12 cellular contexts compared by ENCODE assay signal in the genomic region with DNA sequence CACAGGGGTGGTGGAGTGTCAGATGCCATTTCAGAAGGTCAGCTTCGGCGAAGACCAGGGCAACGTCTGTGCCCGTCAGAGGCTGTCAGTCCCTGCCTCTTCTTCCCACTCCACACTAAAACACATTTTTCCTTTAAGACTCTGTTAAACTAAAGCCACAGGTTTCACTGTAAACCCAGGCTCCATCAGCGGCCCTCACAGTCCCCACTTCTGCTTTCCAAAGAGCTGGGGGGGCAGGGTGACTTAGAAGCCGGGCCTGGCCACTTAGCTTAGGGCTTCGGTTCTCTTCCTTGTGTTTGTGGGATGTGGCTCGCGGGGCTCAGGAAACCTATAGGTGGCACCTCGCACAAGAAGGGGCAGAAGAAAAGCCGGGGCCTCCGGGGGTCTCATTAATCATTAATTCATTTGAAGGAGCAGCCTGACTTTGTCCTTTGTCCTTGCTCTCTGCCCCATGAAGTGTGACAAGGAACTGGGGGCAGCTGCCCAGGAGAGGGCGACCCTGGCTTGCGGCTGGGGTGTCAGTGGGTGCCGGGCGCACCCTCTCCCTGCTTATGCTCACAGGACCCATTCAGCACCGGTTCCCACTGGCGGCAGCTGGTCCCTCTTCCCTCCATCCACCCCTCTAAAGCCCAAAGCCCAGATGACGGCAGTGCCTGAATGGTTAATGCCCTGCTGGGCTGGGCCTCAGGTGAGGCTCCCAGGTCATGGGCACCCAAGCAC.
DNase-seq lines count a peak whose midpoint lies in the region; ATAC-seq and TF ChIP-seq lines count a peak whose summit lies in the region.
"Had no signal": no experiment of that assay in that cellular context is flagged by ENCODE, and none has a peak within 500 bp of the region (broad histone marks: within the 10 kb centered on the region; RNA-seq: fewer than 3 reads in every experiment).

No MANE protein-coding gene starts in this region.

- ATAC-seq in HG02981 (IDR thresholded peaks at IDR 0.05; ENCODE audit: unreplicated experiment) = no peak
- ATAC-seq: naive thymus-derived CD4-positive, alpha-beta T cell had no signal

- H3K9me3 ChIP-seq in BLaER1 = no peaks in the 10 kb centered on the region

- peaks cover 68% of the 10 kb centered on the region for H3K4me1 ChIP-seq in BLaER1

- H3K9ac ChIP-seq in BLaER1 = peak overlapping the region; percentile 56

- H3K4me2 ChIP-seq in BLaER1 = peak overlapping the region; percentile 74

- H3K27ac ChIP-seq in BLaER1 (peak overlapping the region; percentile 58), HL-60 (replicated peaks) (peak overlapping the region; percentile 43)
- H3K27ac ChIP-seq: C4-2B had no signal

- no peak for TF ChIP-seq CTCF in HL-60 (IDR thresholded peaks at IDR 0.05; ENCODE audit: insufficient read depth, low read length)

- no peak overlapping the region for H3K4me3 ChIP-seq in BLaER1
- H3K4me3 ChIP-seq in HL-60 (replicated peaks; ENCODE audit: insufficient read depth, low read length) = no peak overlapping the region

- peak in 1 of 2 experiments; percentile 87 for DNase-seq in HL-60 (ENCODE audit: low read depth in 1 of 2, low spot score in 1 of 2)
- DNase-seq in SKM-1 (lab: John Stamatoyannopoulos, UW; ENCODE audit: unreplicated experiment) = peak; percentile 45
- DNase-seq in left kidney (ENCODE audit: low read depth, low spot score) = peak; percentile 82
- DNase-seq in NCI-H1694 (lab: John Stamatoyannopoulos, UW) = no peak
- DNase-seq in COLO829 (ENCODE audit: low spot score) = no peak
- no peak for DNase-seq in epidermal melanocyte (ENCODE audit: insufficient read length, low spot score)
- DNase-seq: activated CD4-positive, alpha-beta memory T cell treated with anti-CD3 and anti-CD28 coated beads, Interleukin-2, amount 10 ng/mL, durations not matched to agents 7 days and 5 days; amniotic stem cell; naive thymus-derived CD4-positive, alpha-beta T cell had no signal

- H4K20me1 ChIP-seq in BLaER1 = no peaks in the 10 kb centered on the region

- H3K27me3 ChIP-seq in BLaER1 = no peaks in the 10 kb centered on the region
- H3K27me3 ChIP-seq in HL-60 (ENCODE audit: insufficient read depth, poor library complexity, severe bottlenecking) = no peaks in the 10 kb centered on the region

- H3K36me3 ChIP-seq in BLaER1 = no peaks in the 10 kb centered on the region

Comparison
In these comparisons a context has a peak if more than half of its experiments do, and no peak if none do; other contexts are left out.
1. DNase-seq: peak in SKM-1 (single experiment) and left kidney (single experiment); none in NCI-H1694 (single experiment), COLO829 (single experiment) and epidermal melanocyte (single experiment).